Comparison of ENCODE assay signal across 21 cellular contexts in the genomic region with DNA sequence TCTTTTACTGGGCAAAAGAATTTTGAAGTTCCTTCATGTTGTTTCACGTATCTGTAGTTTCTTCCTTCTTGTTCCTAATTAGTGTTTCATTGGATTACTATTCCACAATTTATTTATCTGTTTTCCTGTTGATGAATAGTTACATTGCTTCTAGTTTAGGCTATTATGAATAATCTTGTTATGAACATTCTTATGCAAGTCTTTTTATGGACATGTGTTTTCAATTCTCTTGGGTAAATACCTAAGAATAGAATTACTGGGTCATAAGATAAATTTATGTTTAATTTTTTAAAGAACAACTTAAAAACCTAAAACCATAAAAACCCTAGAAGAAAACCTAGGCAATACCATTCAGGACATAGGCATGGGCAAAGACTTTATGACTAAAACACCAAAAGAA.
A peak's percentile ranks its signal among the peaks of the same experiment; 100 is the strongest.
DNase-seq lines count a peak whose midpoint lies in the region; TF ChIP-seq lines count a peak whose summit lies in the region.
"Had no signal": no experiment of that assay in that cellular context is flagged by ENCODE, and none has a peak within 500 bp of the region (broad histone marks: within the 10 kb centered on the region; RNA-seq: fewer than 3 reads in every experiment).

No MANE protein-coding gene starts in this region.

- H3K4me1 Mint-ChIP-seq in MCF 10A (ENCODE audit: insufficient read depth, unreplicated experiment) = peaks cover 7% of the 10 kb centered on the region
- H3K4me1 Mint-ChIP-seq: CD14-positive monocyte, H9 had no signal

- TF ChIP-seq CTCF in mammary epithelial cell (conservative IDR thresholded peaks at IDR 0.05 in 1 of 2, IDR thresholded peaks at IDR 0.05 in 1 of 2; ENCODE audit: extremely low read depth in 1 of 2, insufficient read depth in 1 of 2, low read depth in 1 of 2, low read length in 2 of 2) = no peak
- no peak for TF ChIP-seq CTCF in MCF 10A (IDR thresholded peaks at IDR 0.05; ENCODE audit: unreplicated experiment)

- H3K4me2 ChIP-seq in mammary epithelial cell (ENCODE audit: insufficient read depth, low read depth, low read length) = no peak overlapping the region
- H3K4me2 ChIP-seq: KMS-11 had no signal

- H3K4me1 ChIP-seq in mammary epithelial cell (ENCODE audit: insufficient read depth, low read length) = peaks cover 7% of the 10 kb centered on the region

- no peaks in the 10 kb centered on the region for H3K9me3 Mint-ChIP-seq in MCF 10A (ENCODE audit: unreplicated experiment)

- no peak for DNase-seq in mammary epithelial cell
- no peak for DNase-seq in MCF 10A (ENCODE audit: unreplicated experiment)
- DNase-seq in SK-N-MC (ENCODE audit: low read depth, low spot score) = no peak
- peak; percentile 69 for DNase-seq in fibroblast of peridontal ligament (ENCODE audit: extremely low read depth)
- peak; percentile 30 for DNase-seq in stromal cell of bone marrow (ENCODE audit: low read depth)
- DNase-seq in stimulated activated CD4-positive, alpha-beta T cell treated with anti-CD3 and anti-CD28 coated beads, Interleukin-4, amount 100 ng/mL, for 4 hours = no peak
- DNase-seq in NCI-H774 (lab: John Stamatoyannopoulos, UW) = no peak
- DNase-seq in NCI-H510A treated with DMSO at 0.1 percent for 48 hours (lab: John Stamatoyannopoulos, UW) = no peak
- DNase-seq: 8988T, GF-D8, H9, IMR-90, MV-4-11, NCI-H1105 treated with DMSO at 0.1 percent for 48 hours, NCI-H1694, NCI-H2107, NCI-H446 treated with DMSO at 0.1 percent for 48 hours, SHP77 treated with DMSO at 0.1 percent for 48 hours had no signal

- no peak overlapping the region for H3K27ac Mint-ChIP-seq in MCF 10A (ENCODE audit: low read depth, unreplicated experiment)
- H3K27ac Mint-ChIP-seq: CD14-positive monocyte, H9 had no signal

- CTCF ChIA-PET in mammary epithelial cell (lab: Charles Lee; ENCODE audit: low non-redundant PET) (no interaction called here), MCF 10A (lab: Yijun Ruan, JAX) (no interaction called here)

- no peak overlapping the region for H3K4me3 ChIP-seq in mammary epithelial cell (replicated peaks in 1 of 3; ENCODE audit: insufficient read depth in 1 of 3, low read depth in 2 of 3, low read length in 3 of 3)
- no peak overlapping the region for H3K4me3 ChIP-seq in SK-N-MC

- no peaks in the 10 kb centered on the region for H3K27me3 ChIP-seq in mammary epithelial cell (ENCODE audit: insufficient read depth, low read length)

- POLR2A ChIA-PET in MCF 10A (lab: Yijun Ruan, JAX) = no interaction called here

- no peaks in the 10 kb centered on the region for H3K9me3 ChIP-seq in mammary epithelial cell (replicated peaks; ENCODE audit: insufficient read depth, low read length)
- H3K9me3 ChIP-seq in SK-N-MC (ENCODE audit: low read depth, low read length) = no peaks in the 10 kb centered on the region

- H3K4me3 Mint-ChIP-seq in MCF 10A (ENCODE audit: unreplicated experiment) = no peak overlapping the region
- H3K4me3 Mint-ChIP-seq: CD14-positive monocyte, H9 had no signal

- H3K36me3 ChIP-seq in mammary epithelial cell (ENCODE audit: insufficient read depth, low read length) = no peaks in the 10 kb centered on the region
- no peaks in the 10 kb centered on the region for H3K36me3 ChIP-seq in SK-N-MC (ENCODE audit: insufficient read depth, low read length)

- intact Hi-C loops in mammary epithelial cell (cut with micrococcal nuclease) (no loop called here), MCF 10A (cut with micrococcal nuclease) (no loop called here)

- H3K36me3 Mint-ChIP-seq in MCF 10A (ENCODE audit: insufficient read depth, unreplicated experiment) = no peaks in the 10 kb centered on the region
- H3K36me3 Mint-ChIP-seq: CD14-positive monocyte had no signal

- no peaks in the 10 kb centered on the region for H4K20me1 ChIP-seq in mammary epithelial cell (ENCODE audit: insufficient read depth, low read length)

- H3K9ac ChIP-seq in mammary epithelial cell (ENCODE audit: insufficient read depth, low read length) (no peak overlapping the region), SK-N-MC (ENCODE audit: insufficient read length) (no peak overlapping the region)
- H3K9ac ChIP-seq: KMS-11 had no signal

- peak overlapping the region; percentile 64 for H2AFZ ChIP-seq in mammary epithelial cell (ENCODE audit: low read depth, low read length)

- H3K79me2 ChIP-seq in mammary epithelial cell (ENCODE audit: insufficient read depth, low read length) = no peaks in the 10 kb centered on the region

- no peak overlapping the region for H3K27ac ChIP-seq in mammary epithelial cell (ENCODE audit: insufficient read depth, low read depth, low read length)
- peak overlapping the region; percentile 30; the same call in 1 of the 2 replicates for H3K27ac ChIP-seq in SK-N-MC
- H3K27ac ChIP-seq: KMS-11, RWPE1 had no signal

- H3K27me3 Mint-ChIP-seq in MCF 10A (ENCODE audit: insufficient read depth, unreplicated experiment) = no peaks in the 10 kb centered on the region

- dilution Hi-C loops in mammary epithelial cell (cut with HindIII; ENCODE audit: low sequenced_read_pairs) = no loop called here

- WGBS in mammary epithelial cell (ENCODE audit: low coverage, missing lambda C conversion rate) = 55% methylated on average over 1 of the region's 1 CpG

- in situ Hi-C loops in mammary epithelial cell (cut with MboI; ENCODE audit: low sequenced_read_pairs in 2 of 2) = no loop called here

- no TSS peak for BruUV-seq in mammary epithelial cell (replicated peaks; lab: Mats Ljungman, UMichigan)
- no TSS peak for BruUV-seq in MCF 10A (replicated peaks; lab: Mats Ljungman, UMichigan)

Comparison
In these comparisons a context has a peak if more than half of its experiments do, and no peak if none do; other contexts are left out.
1. DNase-seq: peak in fibroblast of peridontal ligament (single experiment) and stromal cell of bone marrow (single experiment); none in mammary epithelial cell (single experiment), MCF 10A (single experiment), SK-N-MC (single experiment), stimulated activated CD4-positive, alpha-beta T cell treated with anti-CD3 and anti-CD28 coated beads, Interleukin-4, amount 100 ng/mL, for 4 hours (0 of 2), NCI-H774 (single experiment) and NCI-H510A treated with DMSO at 0.1 percent for 48 hours (single experiment).